8 cellular contexts compared by ENCODE assay signal in the genomic region with DNA sequence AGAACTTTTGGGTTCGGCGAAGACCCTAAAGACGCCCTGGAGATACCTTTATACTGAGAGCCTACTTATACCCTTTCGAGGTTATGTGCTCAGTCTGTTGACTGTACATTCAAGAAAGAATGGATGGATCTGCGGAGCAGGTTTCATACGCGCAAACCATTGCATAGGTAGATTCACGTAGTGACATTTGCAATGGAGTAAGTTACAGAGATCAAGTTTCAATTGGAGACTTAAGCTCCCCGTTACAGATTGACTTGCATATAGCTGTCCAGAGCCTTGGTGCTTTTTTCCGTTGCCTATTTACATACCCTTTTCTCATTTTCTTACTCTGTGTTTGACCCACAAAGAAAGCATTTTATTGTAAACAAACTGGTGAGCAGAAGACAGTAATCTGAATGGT. TPM values are rescaled to one million over a fixed set of nuclear protein-coding genes. Genes with fewer than 3 reads are reported as not detected.
DNase-seq lines count a peak whose midpoint lies in the region; ATAC-seq, FAIRE-seq and TF ChIP-seq lines count a peak whose summit lies in the region.

No MANE protein-coding gene starts in this region.

- peaks cover 2% of the 10 kb centered on the region for H3K36me3 Mint-ChIP-seq in IgD-negative memory B cell

- H3K4me3 ChIP-seq in AG04450 (ENCODE audit: low read depth, low read length) (peak overlapping the region; percentile 98), bronchial epithelial cell (ENCODE audit: low read depth, low read length) (peak overlapping the region; percentile 97), mucosa of stomach (ENCODE audit: low read length) (peak overlapping the region; percentile 64)

- TF ChIP-seq CTCF in AG04450 (IDR thresholded peaks at IDR 0.05; ENCODE audit: low read depth, low read length), result no peak
- no peak for TF ChIP-seq CTCF in bronchial epithelial cell (IDR thresholded peaks at IDR 0.05; ENCODE audit: insufficient read depth, low read length, severe bottlenecking)

- H3K27ac Mint-ChIP-seq in IgD-negative memory B cell, result peak overlapping the region; percentile 59 to 100 (median 94)

- peaks cover 30 to 42% (median 38%) of the 10 kb centered on the region in 3 donors for H3K4me1 Mint-ChIP-seq in IgD-negative memory B cell

- CTCF ChIA-PET in AG04450 (lab: Charles Lee), result interaction anchor here (0.7 to 1.9 kb wide), 7 partner anchors 10 to 394 kb away, joined by 3 to 7 read pairs (median 3); no protein-coding TSS in a partner anchor

- peak overlapping the region; percentile 92 for H3K9ac ChIP-seq in mucosa of stomach (ENCODE audit: low read length)

- POLR2A ChIA-PET in AG04450 (lab: Yijun Ruan, JAX), result interaction anchor here (0.7 to 1.1 kb wide), 2 partner anchors 12 to 406 kb away, joined by 4 to 6 read pairs; partner anchors contain the start of gene NCL

- no peak for FAIRE-seq in bronchial epithelial cell (lab: Jason Lieb, UNC)

- peaks cover 3% of the 10 kb centered on the region for H3K36me3 ChIP-seq in bronchial epithelial cell (ENCODE audit: control insufficient read depth, insufficient read depth, low read length)
- H3K36me3 ChIP-seq in mucosa of stomach (ENCODE audit: control insufficient read depth, insufficient read depth, low read length), result no peaks in the 10 kb centered on the region

- peak overlapping the region; percentile 97 to 100 (median 100) for H3K4me3 Mint-ChIP-seq in IgD-negative memory B cell

- ATAC-seq in GM19452 (IDR thresholded peaks at IDR 0.05; ENCODE audit: unreplicated experiment) (no peak), GM21447 (IDR thresholded peaks at IDR 0.05; ENCODE audit: unreplicated experiment) (no peak), HG02610 (IDR thresholded peaks at IDR 0.05; ENCODE audit: unreplicated experiment) (no peak)

- no peaks in the 10 kb centered on the region for H3K9me3 Mint-ChIP-seq in IgD-negative memory B cell

- no peaks in the 10 kb centered on the region; the same call in 1 of the 2 replicates for H3K9me3 ChIP-seq in AG04450 (ENCODE audit: control insufficient read depth, insufficient read depth, low read length)
- H3K9me3 ChIP-seq in mucosa of stomach (ENCODE audit: control insufficient read depth, low read length), result no peaks in the 10 kb centered on the region

- H3K4me1 ChIP-seq in mucosa of stomach (ENCODE audit: control insufficient read depth, insufficient read depth, low read length), result peaks cover 32% of the 10 kb centered on the region

- peaks cover 3% of the 10 kb centered on the region for H3K27me3 Mint-ChIP-seq in IgD-negative memory B cell

- H3K27me3 ChIP-seq in AG04450 (ENCODE audit: control insufficient read depth, insufficient read depth, low read length) (no peaks in the 10 kb centered on the region), bronchial epithelial cell (ENCODE audit: control insufficient read depth, insufficient read depth, low read length) (no peaks in the 10 kb centered on the region), mucosa of stomach (ENCODE audit: control insufficient read depth, insufficient read depth, low read length) (no peaks in the 10 kb centered on the region)

- DNase-seq in AG04450 (ENCODE audit: low read depth, low spot score) (no peak), bronchial epithelial cell (ENCODE audit: low read depth) (peak; percentile 50), NCI-H2196 (lab: John Stamatoyannopoulos, UW; ENCODE audit: unreplicated experiment) (no peak)

- H3K27ac ChIP-seq in AG04450 (ENCODE audit: low read depth, low read length), result peak overlapping the region; percentile 83

RNA-seq across cellular contexts. Expression of gene PSMD1, which starts 0.9 kb away (rescaled TPM):
- polyA plus RNA-seq in AG04450 (2011; rRNA removed) (203 and 211 TPM in 2 replicates), IgD-negative memory B cell (38.3 TPM)
- polyA minus RNA-seq in AG04450 (2011; rRNA and poly(A)+ RNA removed), result 190 and 235 TPM in 2 replicates
- 69.5 and 111 TPM in 2 replicates for total RNA-seq in bronchial epithelial cell

RNA-seq across cellular contexts. Expression of gene C2orf72, which starts 20.3 kb away (rescaled TPM):
- polyA plus RNA-seq in AG04450 (2011; rRNA removed) (0.02 TPM in 1 of 2 replicates, not detected in the other), IgD-negative memory B cell (not detected)
- not detected in 2 replicates for polyA minus RNA-seq in AG04450 (2011; rRNA and poly(A)+ RNA removed)
- under 0.01 TPM in 1 of 2 replicates, not detected in the other for total RNA-seq in bronchial epithelial cell
